8 cellular contexts compared by ENCODE assay signal in the genomic region with DNA sequence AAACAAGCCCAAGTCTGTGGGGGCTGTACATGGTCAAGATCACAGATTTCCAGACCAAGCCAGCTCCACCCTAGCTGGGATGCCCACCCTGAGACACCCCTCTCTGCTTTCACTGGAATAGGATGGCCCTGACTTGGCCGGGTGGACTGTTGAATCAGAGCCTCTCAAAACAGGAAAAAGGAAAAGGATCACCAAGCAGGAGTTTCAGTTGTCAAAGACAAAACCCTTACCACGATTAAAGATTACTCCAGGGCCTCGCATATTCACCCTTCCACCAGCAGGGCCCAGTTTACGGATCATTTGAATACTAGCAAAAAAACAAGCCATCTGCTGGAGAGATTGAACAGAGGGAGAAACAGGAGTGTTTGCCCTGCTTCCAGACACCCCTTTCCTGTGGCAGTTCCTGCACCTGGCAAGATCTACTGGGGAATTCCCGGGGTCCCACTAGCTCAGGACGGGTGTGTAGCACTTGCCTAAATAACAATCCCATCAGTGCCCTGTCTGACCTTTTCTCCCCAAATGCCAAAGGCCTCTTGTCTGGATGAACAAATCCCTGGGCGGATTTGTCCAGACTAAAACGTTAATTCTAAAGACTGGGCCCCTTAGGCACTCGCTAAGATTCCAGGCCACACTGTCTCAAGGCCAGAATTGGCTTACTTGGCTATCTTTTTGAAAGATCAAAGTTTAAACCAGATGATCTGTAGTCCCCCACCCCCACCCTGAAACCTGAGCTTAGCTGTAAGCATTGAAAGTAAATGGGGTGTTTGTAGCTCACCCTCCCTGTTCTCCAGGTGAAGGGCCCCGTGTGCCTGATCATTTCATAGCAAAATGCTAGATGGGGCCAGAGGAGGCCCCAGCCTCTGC. TPM values are rescaled to one million over a fixed set of nuclear protein-coding genes. Genes with fewer than 3 reads are reported as not detected.
DNase-seq lines count a peak whose midpoint lies in the region; ATAC-seq and TF ChIP-seq lines count a peak whose summit lies in the region.

No MANE protein-coding gene starts in this region.

- no peaks in the 10 kb centered on the region for H3K27me3 Mint-ChIP-seq in activated T-cell treated with anti-CD3 and anti-CD28 coated beads, Interleukin-2, amount 50 U/mL, for 24 hours

- peak in 1 of 2 donors; percentile 2 for ATAC-seq in lower lobe of right lung
- ATAC-seq in GM21717 (IDR thresholded peaks at IDR 0.05; ENCODE audit: unreplicated experiment) = no peak

- H3K27me3 ChIP-seq in lower lobe of right lung (ENCODE audit: low read depth) = no peaks in the 10 kb centered on the region
- no peaks in the 10 kb centered on the region for H3K27me3 ChIP-seq in vagina

- H3K27ac ChIP-seq in lower lobe of right lung (peak overlapping the region; percentile 91), vagina (peak overlapping the region; percentile 98)

- TF ChIP-seq CTCF in cardiac fibroblast (IDR thresholded peaks at IDR 0.05; ENCODE audit: low read depth, low read length) (peak; percentile 67), lower lobe of right lung (IDR thresholded peaks at IDR 0.05) (peak; percentile 46), vagina (IDR thresholded peaks at IDR 0.05) (peak in 1 of 3 experiments; percentile 34)

- H3K4me1 ChIP-seq in lower lobe of right lung (peaks cover 98% of the 10 kb centered on the region), vagina (peaks cover 84% of the 10 kb centered on the region)

- peaks cover 30% of the 10 kb centered on the region for H3K36me3 Mint-ChIP-seq in activated T-cell treated with anti-CD3 and anti-CD28 coated beads, Interleukin-2, amount 50 U/mL, for 24 hours (ENCODE audit: low read depth)

- no peak for TF ChIP-seq POLR2A in vagina (IDR thresholded peaks at IDR 0.05)

- no peaks in the 10 kb centered on the region for H3K36me3 ChIP-seq in lower lobe of right lung
- H3K36me3 ChIP-seq in vagina = no peaks in the 10 kb centered on the region

- intact Hi-C loops in lower lobe of right lung (cut with DNase I) (no loop called here), vagina (cut with DNase I) (no loop called here)

- no peak overlapping the region for H3K4me3 ChIP-seq in cardiac fibroblast (replicated peaks in 1 of 2; ENCODE audit: low read depth in 2 of 2, low read length in 2 of 2)
- no peak overlapping the region for H3K4me3 ChIP-seq in lower lobe of right lung
- no peak overlapping the region for H3K4me3 ChIP-seq in vagina

- H3K27ac Mint-ChIP-seq in activated T-cell treated with anti-CD3 and anti-CD28 coated beads, Interleukin-2, amount 50 U/mL, for 24 hours = peak overlapping the region; percentile 77

- H3K9me3 Mint-ChIP-seq in activated T-cell treated with anti-CD3 and anti-CD28 coated beads, Interleukin-2, amount 50 U/mL, for 24 hours = no peaks in the 10 kb centered on the region

- H3K4me1 Mint-ChIP-seq in activated T-cell treated with anti-CD3 and anti-CD28 coated beads, Interleukin-2, amount 50 U/mL, for 24 hours (ENCODE audit: low read depth) = peaks cover 74% of the 10 kb centered on the region

- DNase-seq in activated T-cell treated with anti-CD3 and anti-CD28 coated beads, Interleukin-2, amount 50 U/mL, for 24 hours = no peak
- no peak for DNase-seq in activated T-cell treated with anti-CD3 and anti-CD28 coated beads, Interleukin-2, amount 50 U/mL, for 1 hour
- DNase-seq in NCI-H526 treated with DMSO at 0.1 percent for 48 hours (lab: John Stamatoyannopoulos, UW) (peak; percentile 12), cardiac fibroblast (ENCODE audit: low read depth in 2 of 2) (peak; percentile 78 to 83), lower lobe of right lung (no peak), vagina (ENCODE audit: extremely low spot score in 2 of 2) (no peak), SIG-M5 (lab: John Stamatoyannopoulos, UW) (no peak)

- H3K4me3 Mint-ChIP-seq in activated T-cell treated with anti-CD3 and anti-CD28 coated beads, Interleukin-2, amount 50 U/mL, for 24 hours = peak overlapping the region; percentile 11

- no peaks in the 10 kb centered on the region for H3K9me3 ChIP-seq in lower lobe of right lung
- H3K9me3 ChIP-seq in vagina = no peaks in the 10 kb centered on the region

RNA-seq across cellular contexts. Expression of gene ACTN4, which starts 38.4 kb away (rescaled TPM):
- total RNA-seq in lower lobe of right lung (454 TPM), vagina (513 TPM)

RNA-seq across cellular contexts. Expression of gene CAPN12, which starts 58.4 kb away (rescaled TPM):
- total RNA-seq in lower lobe of right lung (18.2 TPM), vagina (9.6 TPM)

Comparison
In these comparisons a context has a peak if more than half of its experiments do, and no peak if none do; other contexts are left out.
1. DNase-seq: peak in NCI-H526 treated with DMSO at 0.1 percent for 48 hours (single experiment) and cardiac fibroblast (2 of 2); none in activated T-cell treated with anti-CD3 and anti-CD28 coated beads, Interleukin-2, amount 50 U/mL, for 24 hours (single experiment), activated T-cell treated with anti-CD3 and anti-CD28 coated beads, Interleukin-2, amount 50 U/mL, for 1 hour (single experiment), lower lobe of right lung (single experiment), vagina (0 of 2) and SIG-M5 (single experiment).